21 cellular contexts compared by ENCODE assay signal in genomic region chr22:46914481-46914880, GRCh38.
"Had no signal": no experiment of that assay in that cellular context is flagged by ENCODE, and none has a peak within 500 bp of the region (broad histone marks: within the 10 kb centered on the region; RNA-seq: fewer than 3 reads in every experiment).

No MANE protein-coding gene starts in this region.

- H3K36me3 ChIP-seq: ovary had no signal

- H3K4me1 ChIP-seq: ascending aorta, gastrocnemius medialis, tibial artery had no signal

- DNase-seq: activated CD4-positive, alpha-beta memory T cell treated with anti-CD3 and anti-CD28 coated beads, Interleukin-2, amount 10 ng/mL, durations not matched to agents 7 days and 5 days; activated CD4-positive, alpha-beta T cell treated with anti-CD3 and anti-CD28 coated beads for 48 hours; activated CD4-positive, CD25-positive, alpha-beta regulatory T cell; activated effector memory CD4-positive, alpha-beta T cell treated with Interleukin-2 at 50 U/mL for 16 hours; activated naive CD4-positive, alpha-beta T cell treated with anti-CD3 and anti-CD28 coated beads, Interleukin-2, amount 10 ng/mL, durations not matched to agents 7 days and 5 days; activated T-cell treated with anti-CD3 and anti-CD28 coated beads, Interleukin-2, amount 50 U/mL, for 24 hours; cerebellar nuclear complex; cortex of kidney; gastrocnemius medialis; immature natural killer cell; ovary; stimulated activated CD4-positive, alpha-beta T cell treated with anti-CD3 and anti-CD28 coated beads, Interleukin-4, amount 100 ng/mL, for 1 hour; stimulated activated naive CD4-positive, alpha-beta T cell; substantia nigra; tibial artery had no signal

- H3K27me3 ChIP-seq: ascending aorta, gastrocnemius medialis, ovary, tibial artery had no signal

- H3K9me3 Mint-ChIP-seq: activated CD4-positive, alpha-beta memory T cell treated with anti-CD3 and anti-CD28 coated beads, Interleukin-2, amount 10 ng/mL, durations not matched to agents 7 days and 5 days; activated naive CD4-positive, alpha-beta T cell treated with anti-CD3 and anti-CD28 coated beads, Interleukin-2, amount 10 ng/mL, durations not matched to agents 7 days and 5 days; activated T-cell treated with anti-CD3 and anti-CD28 coated beads, Interleukin-2, amount 50 U/mL, for 24 hours; memory B cell; neural crest cell; T-helper 2 cell treated with Interferon-gamma antibody and Interleukin-4, amounts not matched to agents 5 μg/mL and 100 μg/mL, for 36 hours had no signal

- H3K4me3 Mint-ChIP-seq: activated CD4-positive, alpha-beta memory T cell treated with anti-CD3 and anti-CD28 coated beads, Interleukin-2, amount 10 ng/mL, durations not matched to agents 7 days and 5 days; activated naive CD4-positive, alpha-beta T cell treated with anti-CD3 and anti-CD28 coated beads, Interleukin-2, amount 10 ng/mL, durations not matched to agents 7 days and 5 days; activated T-cell treated with anti-CD3 and anti-CD28 coated beads, Interleukin-2, amount 50 U/mL, for 24 hours; immature natural killer cell; memory B cell; neural crest cell; T-helper 2 cell treated with Interferon-gamma antibody and Interleukin-4, amounts not matched to agents 5 μg/mL and 100 μg/mL, for 36 hours had no signal

- ATAC-seq: gastrocnemius medialis, sciatic nerve had no signal

- H3K4me2 ChIP-seq: smooth muscle cell had no signal

- H3K27ac ChIP-seq: ascending aorta, gastrocnemius medialis, ovary, tibial artery had no signal

- H3K4me1 Mint-ChIP-seq: activated CD4-positive, alpha-beta memory T cell treated with anti-CD3 and anti-CD28 coated beads, Interleukin-2, amount 10 ng/mL, durations not matched to agents 7 days and 5 days had no signal

- H3K27ac Mint-ChIP-seq: activated CD4-positive, alpha-beta memory T cell treated with anti-CD3 and anti-CD28 coated beads, Interleukin-2, amount 10 ng/mL, durations not matched to agents 7 days and 5 days; activated naive CD4-positive, alpha-beta T cell treated with anti-CD3 and anti-CD28 coated beads, Interleukin-2, amount 10 ng/mL, durations not matched to agents 7 days and 5 days; activated T-cell treated with anti-CD3 and anti-CD28 coated beads, Interleukin-2, amount 50 U/mL, for 24 hours; immature natural killer cell; memory B cell; T-helper 2 cell treated with Interferon-gamma antibody and Interleukin-4, amounts not matched to agents 5 μg/mL and 100 μg/mL, for 36 hours had no signal

- H3K4me3 ChIP-seq: ascending aorta, gastrocnemius medialis, ovary, smooth muscle cell, tibial artery had no signal

- H3K9me3 ChIP-seq: ascending aorta, gastrocnemius medialis, ovary, tibial artery had no signal

- H3K27me3 Mint-ChIP-seq: activated CD4-positive, alpha-beta memory T cell treated with anti-CD3 and anti-CD28 coated beads, Interleukin-2, amount 10 ng/mL, durations not matched to agents 7 days and 5 days; activated naive CD4-positive, alpha-beta T cell treated with anti-CD3 and anti-CD28 coated beads, Interleukin-2, amount 10 ng/mL, durations not matched to agents 7 days and 5 days; activated T-cell treated with anti-CD3 and anti-CD28 coated beads, Interleukin-2, amount 50 U/mL, for 24 hours; memory B cell had no signal
